23 cellular contexts compared by ENCODE assay signal in genomic region chr10:8229153-8229552, GRCh38.
DNase-seq lines count a peak whose midpoint lies in the region; ATAC-seq, FAIRE-seq and TF ChIP-seq lines count a peak whose summit lies in the region.
"Had no signal": no experiment of that assay in that cellular context is flagged by ENCODE, and none has a peak within 500 bp of the region (broad histone marks: within the 10 kb centered on the region; RNA-seq: fewer than 3 reads in every experiment).

No MANE protein-coding gene starts in this region.

- H4K20me1 ChIP-seq in MM.1S (ENCODE audit: insufficient read depth, low read length): no peaks in the 10 kb centered on the region
- H4K20me1 ChIP-seq: BLaER1 had no signal

- TF ChIP-seq EP300 in A549 (IDR thresholded peaks at IDR 0.05): no peak

- TF ChIP-seq RAD21 in A549 (conservative IDR thresholded peaks at IDR 0.05 in 1 of 2, IDR thresholded peaks at IDR 0.05 in 1 of 2): no peak

- H3K4me3 Mint-ChIP-seq in activated CD4-positive, alpha-beta T cell treated with anti-CD3 and anti-CD28 coated beads for 36 hours: peak overlapping the region; percentile 22
- peak overlapping the region; percentile 30 for H3K4me3 Mint-ChIP-seq in activated CD4-positive, alpha-beta memory T cell treated with anti-CD3 and anti-CD28 coated beads for 36 hours
- H3K4me3 Mint-ChIP-seq: nephron had no signal

- no peaks in the 10 kb centered on the region for H3K9me3 Mint-ChIP-seq in activated CD4-positive, alpha-beta T cell treated with anti-CD3 and anti-CD28 coated beads for 36 hours (ENCODE audit: low read depth)
- no peaks in the 10 kb centered on the region for H3K9me3 Mint-ChIP-seq in activated CD4-positive, alpha-beta memory T cell treated with anti-CD3 and anti-CD28 coated beads for 36 hours
- H3K9me3 Mint-ChIP-seq: nephron had no signal

- no peaks in the 10 kb centered on the region for H3K27me3 Mint-ChIP-seq in activated CD4-positive, alpha-beta T cell treated with anti-CD3 and anti-CD28 coated beads for 36 hours
- H3K27me3 Mint-ChIP-seq in activated CD4-positive, alpha-beta memory T cell treated with anti-CD3 and anti-CD28 coated beads for 36 hours: no peaks in the 10 kb centered on the region

- H3K27me3 ChIP-seq in MM.1S (replicated peaks; ENCODE audit: insufficient read depth, low read length): no peaks in the 10 kb centered on the region
- H3K27me3 ChIP-seq: BLaER1, body of pancreas had no signal

- DNase-seq in activated CD4-positive, alpha-beta T cell treated with anti-CD3 and anti-CD28 coated beads for 36 hours: peak; percentile 23
- DNase-seq in activated CD4-positive, alpha-beta T cell treated with anti-CD3 and anti-CD28 coated beads for 1 hour: no peak
- DNase-seq in A549 (ENCODE audit: low read depth in 1 of 2, low spot score in 1 of 2): no peak
- DNase-seq in MM.1S: peak; percentile 70
- peak; percentile 38 for DNase-seq in activated CD4-positive, alpha-beta memory T cell treated with anti-CD3 and anti-CD28 coated beads for 36 hours
- DNase-seq in Right ventricle myocardium superior: no peak
- DNase-seq in NCI-H2171 treated with DMSO at 0.1 percent for 48 hours (lab: John Stamatoyannopoulos, UW): no peak
- DNase-seq in NCI-H1694 treated with DMSO at 0.1 percent for 48 hours (lab: John Stamatoyannopoulos, UW): no peak
- DNase-seq: activated CD4-positive, CD25-positive, alpha-beta regulatory T cell treated with anti-CD3 and anti-CD28 coated beads, Interleukin-2, amount 50 U/mL, for 72 hours; body of pancreas; Calu3; left ventricle myocardium superior; midbrain; NCI-H1048; NCI-H2029 treated with DMSO at 0.1 percent for 48 hours; NCI-H345; right cardiac atrium; stimulated activated CD8-positive, alpha-beta memory T cell treated with anti-CD3 and anti-CD28 coated beads, Interleukin-4, amount 100 ng/mL, for 48 hours had no signal

- TF ChIP-seq POLR2A in A549 (IDR thresholded peaks at IDR 0.05; ENCODE audit: low read length): no peak

- CTCF ChIA-PET in activated CD4-positive, alpha-beta T cell treated with anti-CD3 and anti-CD28 coated beads for 36 hours (lab: Charles Lee): interaction anchor here (1.2 kb wide), 1 partner anchor 19 kb away, joined by 3 read pairs; no protein-coding TSS in a partner anchor
- CTCF ChIA-PET in A549 (lab: Yijun Ruan, JAX): no interaction called here
- CTCF ChIA-PET in activated CD4-positive, alpha-beta memory T cell treated with anti-CD3 and anti-CD28 coated beads for 36 hours (lab: Charles Lee): no interaction called here

- intact Hi-C loops in activated CD4-positive, alpha-beta T cell treated with anti-CD3 and anti-CD28 coated beads for 36 hours (cut with DNase I, micrococcal nuclease): no loop called here
- intact Hi-C loops in activated CD4-positive, alpha-beta memory T cell treated with anti-CD3 and anti-CD28 coated beads for 36 hours (cut with micrococcal nuclease): no loop called here
- intact Hi-C loops in Right ventricle myocardium superior (cut with DNase I): no loop called here

- FAIRE-seq in A549 (lab: Jason Lieb, UNC): no peak
- FAIRE-seq: GM19239 had no signal

- no peak overlapping the region; the same call in 1 of the 2 replicates for H3K9ac ChIP-seq in MM.1S (ENCODE audit: low read length)
- H3K9ac ChIP-seq: BLaER1, KMS-11, parathyroid adenoma had no signal

- H3K4me3 ChIP-seq in A549 (no peak overlapping the region), MM.1S (ENCODE audit: low read length) (peak overlapping the region; percentile 29; the same call in 1 of the 2 replicates)
- H3K4me3 ChIP-seq: BLaER1, body of pancreas had no signal

- peak; percentile 90 for ATAC-seq in activated CD4-positive, alpha-beta T cell treated with anti-CD3 and anti-CD28 coated beads for 36 hours
- ATAC-seq in A549 (no peak), Right ventricle myocardium superior (ENCODE audit: poor library complexity) (no peak)
- ATAC-seq: body of pancreas, left ventricle myocardium superior, right cardiac atrium had no signal

- H3F3A ChIP-seq in MM.1S (ENCODE audit: insufficient read depth, low read length): no peaks in the 10 kb centered on the region; the same call in 1 of the 2 replicates

- peak overlapping the region; percentile 82 for H2AFZ ChIP-seq in MM.1S (ENCODE audit: low read length)
- H2AFZ ChIP-seq: parathyroid adenoma had no signal

- no peaks in the 10 kb centered on the region for H3K36me3 ChIP-seq in MM.1S (replicated peaks; ENCODE audit: insufficient read depth, low read length)
- H3K36me3 ChIP-seq: BLaER1 had no signal

- no peaks in the 10 kb centered on the region for H3K36me3 Mint-ChIP-seq in activated CD4-positive, alpha-beta T cell treated with anti-CD3 and anti-CD28 coated beads for 36 hours (ENCODE audit: low read depth)
- no peaks in the 10 kb centered on the region for H3K36me3 Mint-ChIP-seq in activated CD4-positive, alpha-beta memory T cell treated with anti-CD3 and anti-CD28 coated beads for 36 hours

- no peak overlapping the region for H3K27ac ChIP-seq in A549
- peak overlapping the region; percentile 23; the same call in 1 of the 2 replicates for H3K27ac ChIP-seq in MM.1S (ENCODE audit: low read length)
- H3K27ac ChIP-seq: BLaER1, body of pancreas, KMS-11, parathyroid adenoma had no signal

- H3K4me1 Mint-ChIP-seq in activated CD4-positive, alpha-beta T cell treated with anti-CD3 and anti-CD28 coated beads for 36 hours: peaks cover 23% of the 10 kb centered on the region
- H3K4me1 Mint-ChIP-seq in activated CD4-positive, alpha-beta memory T cell treated with anti-CD3 and anti-CD28 coated beads for 36 hours (ENCODE audit: low read depth): peaks cover 29% of the 10 kb centered on the region
- H3K4me1 Mint-ChIP-seq: nephron had no signal

- no peaks in the 10 kb centered on the region for H3K9me3 ChIP-seq in A549
- H3K9me3 ChIP-seq in MM.1S (replicated peaks; ENCODE audit: insufficient read depth, low read length): no peaks in the 10 kb centered on the region
- H3K9me3 ChIP-seq: BLaER1, body of pancreas had no signal

- no peak for TF ChIP-seq CTCF in A549 (IDR thresholded peaks at IDR 0.05)
- TF ChIP-seq CTCF in MM.1S (IDR thresholded peaks at IDR 0.05; ENCODE audit: low read length): no peak

- H3K27ac Mint-ChIP-seq in activated CD4-positive, alpha-beta T cell treated with anti-CD3 and anti-CD28 coated beads for 36 hours: peak overlapping the region; percentile 64
- H3K27ac Mint-ChIP-seq in activated CD4-positive, alpha-beta memory T cell treated with anti-CD3 and anti-CD28 coated beads for 36 hours: no peak overlapping the region
- H3K27ac Mint-ChIP-seq: nephron had no signal

- POLR2A ChIA-PET in activated CD4-positive, alpha-beta T cell treated with anti-CD3 and anti-CD28 coated beads for 36 hours (lab: Charles Lee): interaction anchor here (0.6 kb wide), 1 partner anchor 1827 kb away, joined by 4 read pairs; no protein-coding TSS in a partner anchor
- POLR2A ChIA-PET in A549 (lab: Yijun Ruan, JAX): no interaction called here
- POLR2A ChIA-PET in activated CD4-positive, alpha-beta memory T cell treated with anti-CD3 and anti-CD28 coated beads for 36 hours (lab: Charles Lee): no interaction called here

- no peaks in the 10 kb centered on the region for H3K9me2 ChIP-seq in MM.1S (replicated peaks; ENCODE audit: insufficient read depth, low read length)

- 58% methylated on average over 3 of the region's 3 CpGs for WGBS in A549 (ENCODE audit: missing lambda C conversion rate)

- H3K4me1 ChIP-seq in A549: no peaks in the 10 kb centered on the region
- 0 out of 2 replicates have a peak, but pooled peaks cover 2% of the 10 kb centered on the region for H3K4me1 ChIP-seq in MM.1S (ENCODE audit: low read length)
- H3K4me1 ChIP-seq: body of pancreas, parathyroid adenoma had no signal

- no peaks in the 10 kb centered on the region for H3K79me2 ChIP-seq in MM.1S (ENCODE audit: low read length)
- H3K79me2 ChIP-seq: parathyroid adenoma had no signal

- H3K4me2 ChIP-seq in A549: peak overlapping the region; percentile 34; the same call in 2 of the 3 replicates
- peak overlapping the region; percentile 69 for H3K4me2 ChIP-seq in MM.1S (ENCODE audit: low read depth, low read length)
- H3K4me2 ChIP-seq: BLaER1, KMS-11 had no signal

TF ChIP-seq in A549, 52 proteins besides CTCF, POLR2A, EP300 and RAD21 (continues in another document):
- TF ChIP-seq BCL3 (IDR thresholded peaks at IDR 0.05): no peak
- no peak for TF ChIP-seq ZFP36 (IDR thresholded peaks at IDR 0.05; ENCODE audit: borderline replicate concordance, partially characterized antibody)
- no peak for TF ChIP-seq ZNF302 (CRISPR knock-in tag; IDR thresholded peaks at IDR 0.05)
- TF ChIP-seq, protein P1, sequence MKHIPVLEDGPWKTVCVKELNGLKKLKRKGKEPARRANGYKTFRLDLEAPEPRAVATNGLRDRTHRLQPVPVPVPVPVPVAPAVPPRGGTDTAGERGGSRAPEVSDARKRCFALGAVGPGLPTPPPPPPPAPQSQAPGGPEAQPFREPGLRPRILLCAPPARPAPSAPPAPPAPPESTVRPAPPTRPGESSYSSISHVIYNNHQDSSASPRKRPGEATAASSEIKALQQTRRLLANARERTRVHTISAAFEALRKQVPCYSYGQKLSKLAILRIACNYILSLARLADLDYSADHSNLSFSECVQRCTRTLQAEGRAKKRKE (CRISPR knock-in tag; IDR thresholded peaks at IDR 0.05; ENCODE audit: low read depth): no peak
- TF ChIP-seq SREBF2 (IDR thresholded peaks at IDR 0.05): no peak
- TF ChIP-seq KDM5A (IDR thresholded peaks at IDR 0.05): no peak
- TF ChIP-seq TP53 (CRISPR knock-in tag; IDR thresholded peaks at IDR 0.05): no peak
- no peak for TF ChIP-seq ESRRA (IDR thresholded peaks at IDR 0.05; ENCODE audit: borderline replicate concordance, low read length)
- no peak for TF ChIP-seq HOXB5 (CRISPR knock-in tag; IDR thresholded peaks at IDR 0.05)
- TF ChIP-seq HOXA7 (CRISPR knock-in tag; IDR thresholded peaks at IDR 0.05): no peak
- TF ChIP-seq NPAS2 (CRISPR knock-in tag; IDR thresholded peaks at IDR 0.05; ENCODE audit: borderline replicate concordance): no peak

Comparison
In these comparisons a context has a peak if more than half of its experiments do, and no peak if none do; other contexts are left out.
1. DNase-seq: peak in activated CD4-positive, alpha-beta T cell treated with anti-CD3 and anti-CD28 coated beads for 36 hours (single experiment), MM.1S (single experiment) and activated CD4-positive, alpha-beta memory T cell treated with anti-CD3 and anti-CD28 coated beads for 36 hours (single experiment); none in activated CD4-positive, alpha-beta T cell treated with anti-CD3 and anti-CD28 coated beads for 1 hour (single experiment), A549 (0 of 2), Right ventricle myocardium superior (single experiment), NCI-H2171 treated with DMSO at 0.1 percent for 48 hours (single experiment) and NCI-H1694 treated with DMSO at 0.1 percent for 48 hours (single experiment).